ENCODE assay signal across 20 cellular contexts in the genomic region with DNA sequence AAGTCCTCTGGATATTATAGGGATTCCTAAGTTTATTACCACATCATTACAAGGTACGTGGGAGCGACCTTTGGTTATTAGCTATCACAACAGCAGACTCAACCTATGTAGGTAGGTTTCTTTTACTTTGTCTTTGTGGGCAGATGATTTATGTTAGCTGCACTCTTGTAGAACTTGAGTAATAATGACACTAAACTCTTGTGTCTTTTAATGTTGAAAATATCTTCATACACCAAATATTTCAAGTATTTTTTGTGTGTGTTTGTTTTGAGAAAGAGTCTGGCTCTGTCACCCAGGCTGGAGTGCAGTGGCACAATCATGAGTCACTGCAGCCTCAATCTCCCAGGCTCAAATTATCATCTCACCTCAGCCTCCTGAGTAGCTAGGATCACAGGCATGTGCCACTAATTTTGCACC. TPM values are rescaled to one million over a fixed set of nuclear protein-coding genes. Genes with fewer than 3 reads are reported as not detected.
DNase-seq lines count a peak whose midpoint lies in the region; ATAC-seq, FAIRE-seq and TF ChIP-seq lines count a peak whose summit lies in the region.
"Had no signal": no experiment of that assay in that cellular context is flagged by ENCODE, and none has a peak within 500 bp of the region (broad histone marks: within the 10 kb centered on the region; RNA-seq: fewer than 3 reads in every experiment).

No MANE protein-coding gene starts in this region.

- WGBS in A549 (ENCODE audit: missing lambda C conversion rate) = 49% methylated on average over 2 of the region's 2 CpGs
- 94 to 100% (median 98%) methylated on average over 2 of the region's 2 CpGs for whole genome bisulfite sequencing in heart left ventricle, 4 donors

- peak in 1 of 2 experiments; percentile 29 for DNase-seq in A549 (ENCODE audit: low read depth in 1 of 2, low spot score in 1 of 2)
- peak; percentile 38 for DNase-seq in GM04504 (ENCODE audit: low read depth)
- DNase-seq in RWPE2 (ENCODE audit: low spot score) = no peak
- DNase-seq in fibroblast of villous mesenchyme (ENCODE audit: low read depth) = peak; percentile 62
- no peak for DNase-seq in activated CD8-positive, alpha-beta memory T cell treated with anti-CD3 and anti-CD28 coated beads, Interleukin-2, amount 10 ng/mL, durations not matched to agents 7 days and 5 days
- no peak for DNase-seq in heart left ventricle
- DNase-seq in NCI-H345 treated with DMSO at 0.1 percent for 48 hours (lab: John Stamatoyannopoulos, UW; ENCODE audit: unreplicated experiment) = no peak
- DNase-seq: activated CD8-positive, alpha-beta T cell treated with anti-CD3 and anti-CD28 coated beads, Interleukin-2, amount 10 ng/mL, durations not matched to agents 7 days and 5 days; Calu3; NCI-H748 treated with DMSO at 0.1 percent for 48 hours; right cardiac atrium; stimulated activated CD4-positive, alpha-beta T cell treated with anti-CD3 and anti-CD28 coated beads, Interleukin-2, amount 100 ng/mL, for 24 hours had no signal

- H3K9me3 ChIP-seq in A549 (no peaks in the 10 kb centered on the region), RWPE2 (ENCODE audit: severe bottlenecking) (no peaks in the 10 kb centered on the region), heart left ventricle (no peaks in the 10 kb centered on the region)
- H3K9me3 ChIP-seq: HAP-1 had no signal

- no peak overlapping the region for H3K4me3 ChIP-seq in A549
- H3K4me3 ChIP-seq in RWPE2 (ENCODE audit: severe bottlenecking) = no peak overlapping the region
- no peak overlapping the region for H3K4me3 ChIP-seq in fibroblast of villous mesenchyme (ENCODE audit: low read depth, low read length)
- H3K4me3 ChIP-seq in heart left ventricle = no peak overlapping the region
- H3K4me3 ChIP-seq: HAP-1, neural progenitor cell had no signal

- H3K4me3 Mint-ChIP-seq in activated CD8-positive, alpha-beta memory T cell treated with anti-CD3 and anti-CD28 coated beads, Interleukin-2, amount 10 ng/mL, durations not matched to agents 7 days and 5 days = no peak overlapping the region
- H3K4me3 Mint-ChIP-seq: activated CD8-positive, alpha-beta T cell treated with anti-CD3 and anti-CD28 coated beads, Interleukin-2, amount 10 ng/mL, durations not matched to agents 7 days and 5 days; activated T-helper 17 cell treated with anti-CD3 and anti-CD28 coated beads, Interleukin-2, amount 50 U/mL, for 72 hours; neural progenitor cell; WTC11 had no signal

- TF ChIP-seq CTCF in A549 (IDR thresholded peaks at IDR 0.05) = no peak
- TF ChIP-seq CTCF in RWPE2 (IDR thresholded peaks at IDR 0.05; ENCODE audit: poor library complexity, severe bottlenecking) = no peak
- no peak for TF ChIP-seq CTCF in fibroblast of villous mesenchyme (IDR thresholded peaks at IDR 0.05; ENCODE audit: insufficient read depth, low read depth, low read length)
- no peak for TF ChIP-seq CTCF in heart left ventricle (IDR thresholded peaks at IDR 0.05)

- H3K4me2 ChIP-seq in A549 = peak overlapping the region; percentile 29
- H3K4me2 ChIP-seq: neural progenitor cell had no signal

- H3K27me3 Mint-ChIP-seq in activated CD8-positive, alpha-beta memory T cell treated with anti-CD3 and anti-CD28 coated beads, Interleukin-2, amount 10 ng/mL, durations not matched to agents 7 days and 5 days = no peaks in the 10 kb centered on the region
- H3K27me3 Mint-ChIP-seq: activated T-helper 17 cell treated with anti-CD3 and anti-CD28 coated beads, Interleukin-2, amount 50 U/mL, for 72 hours had no signal

- H3K4me1 ChIP-seq in A549 (peaks cover 11% of the 10 kb centered on the region), RWPE2 (ENCODE audit: insufficient read depth, poor library complexity, severe bottlenecking) (peaks cover under 1% of the 10 kb centered on the region), heart left ventricle (no peaks in the 10 kb centered on the region)
- H3K4me1 ChIP-seq: HAP-1, neural progenitor cell had no signal

- TF ChIP-seq EP300 in A549 (IDR thresholded peaks at IDR 0.05) = 0 out of 5 replicates have a peak, but pooled peaks of 1 of the 2 experiments have one; percentile 6

- CTCF ChIA-PET in A549 (lab: Yijun Ruan, JAX) = interaction anchor here (0.9 to 1.2 kb wide), 3 partner anchors 29 to 156 kb away, joined by 3 read pairs; no protein-coding TSS in a partner anchor
- CTCF ChIA-PET in activated CD8-positive, alpha-beta memory T cell treated with anti-CD3 and anti-CD28 coated beads, Interleukin-2, amount 10 ng/mL, durations not matched to agents 7 days and 5 days (lab: Charles Lee) = interaction anchor here (1.0 kb wide), 1 partner anchor 62 kb away, joined by 3 read pairs; no protein-coding TSS in a partner anchor

- POLR2A ChIA-PET in A549 (lab: Yijun Ruan, JAX) = no interaction called here

- peak overlapping the region in 1 of 2 experiments; percentile 60; a peak in 4 of 6 replicates for H3K27ac ChIP-seq in A549
- no peak overlapping the region for H3K27ac ChIP-seq in RWPE2 (ENCODE audit: poor library complexity, severe bottlenecking)
- no peak overlapping the region for H3K27ac ChIP-seq in heart left ventricle
- H3K27ac ChIP-seq: epithelial cell of prostate, neural progenitor cell, RWPE1 had no signal

- TF ChIP-seq POLR2A in A549 (IDR thresholded peaks at IDR 0.05; ENCODE audit: low read length) = no peak
- no peak for TF ChIP-seq POLR2A in heart left ventricle (IDR thresholded peaks at IDR 0.05)

- H3K36me3 ChIP-seq in RWPE2 (ENCODE audit: low read depth) (peaks cover 45% of the 10 kb centered on the region), heart left ventricle (peaks cover 0 to 88% (median 71%) of the 10 kb centered on the region in 9 donors)
- H3K36me3 ChIP-seq: neural progenitor cell had no signal

- H3K27ac Mint-ChIP-seq in activated CD8-positive, alpha-beta memory T cell treated with anti-CD3 and anti-CD28 coated beads, Interleukin-2, amount 10 ng/mL, durations not matched to agents 7 days and 5 days = no peak overlapping the region
- H3K27ac Mint-ChIP-seq: activated CD8-positive, alpha-beta T cell treated with anti-CD3 and anti-CD28 coated beads, Interleukin-2, amount 10 ng/mL, durations not matched to agents 7 days and 5 days; activated T-helper 17 cell treated with anti-CD3 and anti-CD28 coated beads, Interleukin-2, amount 50 U/mL, for 72 hours; neural progenitor cell; WTC11 had no signal

- peaks cover 2% of the 10 kb centered on the region for H3K4me1 Mint-ChIP-seq in activated CD8-positive, alpha-beta memory T cell treated with anti-CD3 and anti-CD28 coated beads, Interleukin-2, amount 10 ng/mL, durations not matched to agents 7 days and 5 days
- H3K4me1 Mint-ChIP-seq: activated T-helper 17 cell treated with anti-CD3 and anti-CD28 coated beads, Interleukin-2, amount 50 U/mL, for 72 hours; neural progenitor cell; WTC11 had no signal

- no peak for FAIRE-seq in A549 (lab: Jason Lieb, UNC)
- FAIRE-seq: islet of Langerhans had no signal

- H3K27me3 ChIP-seq in RWPE2 (ENCODE audit: insufficient read depth, poor library complexity, severe bottlenecking) = no peaks in the 10 kb centered on the region
- H3K27me3 ChIP-seq in heart left ventricle = no peaks in the 10 kb centered on the region
- H3K27me3 ChIP-seq: neural progenitor cell had no signal

- H3K9me3 Mint-ChIP-seq in activated CD8-positive, alpha-beta memory T cell treated with anti-CD3 and anti-CD28 coated beads, Interleukin-2, amount 10 ng/mL, durations not matched to agents 7 days and 5 days (ENCODE audit: low read depth) = no peaks in the 10 kb centered on the region
- H3K9me3 Mint-ChIP-seq: activated T-helper 17 cell treated with anti-CD3 and anti-CD28 coated beads, Interleukin-2, amount 50 U/mL, for 72 hours; neural progenitor cell; WTC11 had no signal

- ATAC-seq in A549 (peak; percentile 75 to 81), RWPE2 (ENCODE audit: low read depth) (0 out of 3 replicates have a peak, but pooled peaks have one; percentile 33), heart left ventricle (no peak), HG03196 (IDR thresholded peaks at IDR 0.05; ENCODE audit: unreplicated experiment) (no peak)
- no peak for ATAC-seq in activated CD8-positive, alpha-beta memory T cell treated with anti-CD3 and anti-CD28 coated beads, Interleukin-2, amount 10 ng/mL, durations not matched to agents 7 days and 5 days
- ATAC-seq: activated CD8-positive, alpha-beta T cell treated with anti-CD3 and anti-CD28 coated beads, Interleukin-2, amount 10 ng/mL, durations not matched to agents 7 days and 5 days; activated T-helper 17 cell treated with anti-CD3 and anti-CD28 coated beads, Interleukin-2, amount 50 U/mL, for 72 hours; right cardiac atrium; WTC11 had no signal

- intact Hi-C loops in heart left ventricle (cut with DNase I) = no loop called here

- H3K36me3 Mint-ChIP-seq in activated CD8-positive, alpha-beta memory T cell treated with anti-CD3 and anti-CD28 coated beads, Interleukin-2, amount 10 ng/mL, durations not matched to agents 7 days and 5 days = peaks cover 32% of the 10 kb centered on the region

- no peak for TF ChIP-seq RAD21 in A549 (conservative IDR thresholded peaks at IDR 0.05 in 1 of 2, IDR thresholded peaks at IDR 0.05 in 1 of 2)

RNA-seq across cellular contexts. Expression of gene SUPV3L1, which starts 19.2 kb away (rescaled TPM):
- polyA plus RNA-seq in A549 (2011; rRNA removed) (55.5 and 57.4 TPM in 2 replicates), A549 (2017; fragmentation: RNase III; extraction: RNeasy Plus Mini Kit Qiagen cat#74134 plus additional on column Dnase treatment) (31.4 to 35.0 TPM (median 31.9 TPM) in 3 replicates), heart left ventricle (10 to 100 TPM; 24.7 to 80.3 TPM)
- polyA plus RNA-seq in A549 (2012; cell fraction: cytosol; rRNA removed) = 23.1 and 24.0 TPM in 2 replicates
- polyA plus RNA-seq in A549 (2012; cell fraction: nucleus; rRNA removed) = 21.6 and 44.3 TPM in 2 replicates
- 28.4 and 36.3 TPM in 2 replicates for polyA minus RNA-seq in A549 (2011; rRNA and poly(A)+ RNA removed)
- total RNA-seq in fibroblast of villous mesenchyme (22.5 and 28.5 TPM in 2 replicates), heart left ventricle (10 to 100 TPM; 26.6 to 53.4 (median 34.9) TPM)
- total RNA-seq in activated CD8-positive, alpha-beta memory T cell treated with anti-CD3 and anti-CD28 coated beads, Interleukin-2, amount 10 ng/mL, durations not matched to agents 7 days and 5 days = 10 to 100 TPM; 46.9 to 59.0 TPM

RNA-seq across cellular contexts. Expression of gene VPS26A, which starts 36.8 kb away (rescaled TPM):
- polyA plus RNA-seq in A549 (2011; rRNA removed) (35.0 and 52.6 TPM in 2 replicates), A549 (2017; fragmentation: RNase III; extraction: RNeasy Plus Mini Kit Qiagen cat#74134 plus additional on column Dnase treatment) (62.5 to 62.6 TPM (median 62.6 TPM) in 3 replicates), heart left ventricle (10 to 100 TPM; 16.0 to 33.5 TPM)
- 9.4 and 9.7 TPM in 2 replicates for polyA plus RNA-seq in A549 (2012; cell fraction: cytosol; rRNA removed)
- polyA plus RNA-seq in A549 (2012; cell fraction: nucleus; rRNA removed) = 2.0 and 3.5 TPM in 2 replicates
- 3.8 and 4.1 TPM in 2 replicates for polyA minus RNA-seq in A549 (2011; rRNA and poly(A)+ RNA removed)
- total RNA-seq in fibroblast of villous mesenchyme (24.8 and 38.9 TPM in 2 replicates), heart left ventricle (10 to 100 TPM; 15.5 to 42.3 (median 34.8) TPM)
- total RNA-seq in activated CD8-positive, alpha-beta memory T cell treated with anti-CD3 and anti-CD28 coated beads, Interleukin-2, amount 10 ng/mL, durations not matched to agents 7 days and 5 days = 10 to 100 TPM; 53.6 to 58.1 TPM

RNA-seq across cellular contexts. Expression of gene HKDC1, which starts 59.3 kb away (rescaled TPM):
- polyA plus RNA-seq in A549 (2011; rRNA removed) = 28.5 and 32.8 TPM in 2 replicates
- 11.2 and 12.7 TPM in 2 replicates for polyA plus RNA-seq in A549 (2012; cell fraction: cytosol; rRNA removed)
- polyA plus RNA-seq in A549 (2012; cell fraction: nucleus; rRNA removed) = 30.4 and 34.9 TPM in 2 replicates
- 24.0 to 33.2 TPM (median 32.5 TPM) in 3 replicates for polyA plus RNA-seq in A549 (2017; fragmentation: RNase III; extraction: RNeasy Plus Mini Kit Qiagen cat#74134 plus additional on column Dnase treatment)
- polyA minus RNA-seq in A549 (2011; rRNA and poly(A)+ RNA removed) = 25.6 and 29.2 TPM in 2 replicates
- total RNA-seq in fibroblast of villous mesenchyme = 0.43 and 0.64 TPM in 2 replicates
- total RNA-seq in activated CD8-positive, alpha-beta memory T cell treated with anti-CD3 and anti-CD28 coated beads, Interleukin-2, amount 10 ng/mL, durations not matched to agents 7 days and 5 days = 1 to 10 TPM in 1 of 2 experiments, under 1 TPM in 1; 0.61 to 2.7 TPM
- total RNA-seq in heart left ventricle = under 1 TPM in 2 of 9 donors, not detected in 7; 0.11 to 0.19 TPM
- under 1 TPM in 1 of 2 donors, not detected in 1; 0.14 TPM for polyA plus RNA-seq in heart left ventricle

Comparison
In these comparisons a context has a peak if more than half of its experiments do, and no peak if none do; other contexts are left out.
1. ATAC-seq: peak in A549 (2 of 2) and RWPE2 (single experiment); none in activated CD8-positive, alpha-beta memory T cell treated with anti-CD3 and anti-CD28 coated beads, Interleukin-2, amount 10 ng/mL, durations not matched to agents 7 days and 5 days (single experiment), heart left ventricle (0 of 4) and HG03196 (single experiment).
2. DNase-seq: peak in GM04504 (single experiment) and fibroblast of villous mesenchyme (single experiment); none in RWPE2 (single experiment), activated CD8-positive, alpha-beta memory T cell treated with anti-CD3 and anti-CD28 coated beads, Interleukin-2, amount 10 ng/mL, durations not matched to agents 7 days and 5 days (single experiment), heart left ventricle (0 of 5) and NCI-H345 treated with DMSO at 0.1 percent for 48 hours (single experiment).